In the genomic region with DNA sequence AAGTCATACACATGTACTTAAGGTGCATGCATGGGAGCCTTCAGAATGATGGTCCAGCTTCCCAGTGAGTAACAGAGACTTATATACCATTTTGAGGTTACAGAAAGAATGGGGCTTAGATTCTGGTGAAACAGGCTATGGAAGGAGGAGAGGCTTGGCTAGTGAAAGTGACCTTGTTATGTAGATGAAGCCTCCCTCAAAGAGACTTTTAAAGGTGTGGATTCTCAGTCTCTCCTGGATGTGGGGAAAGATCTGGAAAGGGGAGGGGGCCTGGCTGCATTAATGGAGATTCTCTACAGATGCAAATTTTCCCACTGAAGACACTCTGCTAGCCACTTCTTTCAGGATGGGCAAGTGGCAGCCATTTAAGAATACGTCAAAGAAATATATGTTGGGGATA, we compare ENCODE assay signal across 13 cellular contexts. TPM values are rescaled to one million over a fixed set of nuclear protein-coding genes. Genes with fewer than 3 reads are reported as not detected.
DNase-seq lines count a peak whose midpoint lies in the region; TF ChIP-seq lines count a peak whose summit lies in the region.
"Had no signal": no experiment of that assay in that cellular context is flagged by ENCODE, and none has a peak within 500 bp of the region (broad histone marks: within the 10 kb centered on the region; RNA-seq: fewer than 3 reads in every experiment).

No MANE protein-coding gene starts in this region.

- TF ChIP-seq CTCF in GM12865 (IDR thresholded peaks at IDR 0.05; ENCODE audit: insufficient read depth, low read depth, low read length, missing control alignments) = no peak
- no peak for TF ChIP-seq CTCF in WERI-Rb-1 (IDR thresholded peaks at IDR 0.05; ENCODE audit: low read depth, low read length)
- TF ChIP-seq CTCF in smooth muscle cell (IDR thresholded peaks at IDR 0.05; ENCODE audit: borderline replicate concordance, insufficient read depth, poor library complexity, severe bottlenecking) = no peak

- no peaks in the 10 kb centered on the region for H3F3A ChIP-seq in smooth muscle cell (ENCODE audit: low read depth)

- peak overlapping the region; percentile 52 for H3K4me2 ChIP-seq in smooth muscle cell

- H3K9ac ChIP-seq in iPS-20b (ENCODE audit: low read depth, low read length) (peak overlapping the region; percentile 65; the same call in 1 of the 2 replicates), smooth muscle cell (ENCODE audit: low read depth) (no peak overlapping the region)

- peaks cover 36% of the 10 kb centered on the region for H3K4me1 ChIP-seq in iPS-20b (ENCODE audit: insufficient read depth, low read length)
- peaks cover 27% of the 10 kb centered on the region for H3K4me1 ChIP-seq in smooth muscle cell (ENCODE audit: low read depth)

- in situ Hi-C loops in ACHN (cut with HindIII; ENCODE audit: low pct_ligation_motif_present, low pct_unique_long_range_greater_than_20kb, low sequenced_read_pairs) = no loop called here

- WGBS in smooth muscle cell (ENCODE audit: low lambda C conversion rate) = 100% methylated on average over 1 of the region's 1 CpG

- DNase-seq in GM12865 (ENCODE audit: low read depth) (no peak), WERI-Rb-1 (no peak), smooth muscle cell (lab: John Stamatoyannopoulos, UW; ENCODE audit: unreplicated experiment) (no peak), AG08396 (ENCODE audit: low spot score) (no peak), islet precursor cell (no peak), ACHN (no peak), NOMO-1 treated with dmso at 0.1 percent for 144 hours (lab: John Stamatoyannopoulos, UW; ENCODE audit: unreplicated experiment) (no peak)
- DNase-seq: EL, mucosa of descending colon, NCI-H146 had no signal

- H4K20me1 ChIP-seq in smooth muscle cell (ENCODE audit: low read depth) = no peaks in the 10 kb centered on the region

- H3K36me3 ChIP-seq in WERI-Rb-1 (peaks cover 3% of the 10 kb centered on the region), iPS-20b (ENCODE audit: insufficient read depth, low read depth, low read length) (no peaks in the 10 kb centered on the region), smooth muscle cell (ENCODE audit: low read depth) (no peaks in the 10 kb centered on the region)

- H3K4me3 ChIP-seq in GM12865 (ENCODE audit: low read depth, low read length) (peak overlapping the region; percentile 25; the same call in 1 of the 2 replicates), WERI-Rb-1 (ENCODE audit: low read depth, low read length) (no peak overlapping the region), iPS-20b (ENCODE audit: low read length) (peak overlapping the region; percentile 33; the same call in 1 of the 2 replicates), smooth muscle cell (no peak overlapping the region)
- H3K4me3 ChIP-seq: mucosa of descending colon, skin epidermis had no signal

- H2AFZ ChIP-seq in smooth muscle cell (ENCODE audit: low read depth) = no peak overlapping the region

- H3K9me3 ChIP-seq in WERI-Rb-1 (ENCODE audit: severe bottlenecking) (no peaks in the 10 kb centered on the region), iPS-20b (ENCODE audit: insufficient read depth, low read depth, low read length) (no peaks in the 10 kb centered on the region), smooth muscle cell (replicated peaks; ENCODE audit: low read depth) (no peaks in the 10 kb centered on the region)
- H3K9me3 ChIP-seq: mucosa of descending colon had no signal

- H3K27me3 ChIP-seq in WERI-Rb-1 (ENCODE audit: insufficient read depth, low read depth, severe bottlenecking) = no peaks in the 10 kb centered on the region
- peaks cover 15% of the 10 kb centered on the region for H3K27me3 ChIP-seq in iPS-20b (ENCODE audit: insufficient read depth, low read length)
- H3K27me3 ChIP-seq in smooth muscle cell (ENCODE audit: low read depth) = no peaks in the 10 kb centered on the region

- H3K27ac ChIP-seq in WERI-Rb-1 = peak overlapping the region; percentile 88
- H3K27ac ChIP-seq in iPS-20b (ENCODE audit: low read length) = peak overlapping the region; percentile 19
- no peak overlapping the region for H3K27ac ChIP-seq in smooth muscle cell (ENCODE audit: low read depth)

- H3K79me2 ChIP-seq in smooth muscle cell (ENCODE audit: low read depth) = no peaks in the 10 kb centered on the region

RNA-seq across cellular contexts. Expression of gene RASSF4, which starts 5.5 kb away (rescaled TPM):
- total RNA-seq in smooth muscle cell = 6.5 and 8.3 TPM in 2 replicates
- 13.0 and 14.8 TPM in 2 replicates for polyA plus RNA-seq in smooth muscle cell

RNA-seq across cellular contexts. Expression of gene DEPP1, which starts 13.5 kb away (rescaled TPM):
- 10.1 and 13.2 TPM in 2 replicates for total RNA-seq in smooth muscle cell
- 12.9 and 18.8 TPM in 2 replicates for polyA plus RNA-seq in smooth muscle cell

RNA-seq across cellular contexts. Expression of gene ZNF22, which starts 35.6 kb away (rescaled TPM):
- total RNA-seq in smooth muscle cell = 38.9 and 42.6 TPM in 2 replicates
- 30.7 and 31.3 TPM in 2 replicates for polyA plus RNA-seq in smooth muscle cell

RNA-seq across cellular contexts. Expression of gene TMEM72, which starts 54.0 kb away (rescaled TPM):
- total RNA-seq in smooth muscle cell = not detected in 2 replicates
- polyA plus RNA-seq in smooth muscle cell = not detected in 2 replicates
- polyA plus RNA-seq: BJ had no signal

Comparison
In these comparisons a context has a peak if more than half of its experiments do, and no peak if none do; other contexts are left out.
1. H3K4me3 ChIP-seq: peak in GM12865 (single experiment) and iPS-20b (single experiment); none in WERI-Rb-1 (single experiment) and smooth muscle cell (single experiment).